35 cellular contexts compared by ENCODE assay signal in genomic region chr18:60996822-60997221, GRCh38.
"Had no signal": no experiment of that assay in that cellular context is flagged by ENCODE, and none has a peak within 500 bp of the region (broad histone marks: within the 10 kb centered on the region; RNA-seq: fewer than 3 reads in every experiment).

No MANE protein-coding gene starts in this region.

- H3K4me2 ChIP-seq: KMS-11 had no signal

- H3K27me3 ChIP-seq: MG63 had no signal

- DNase-seq: Karpas-422, Kasumi-1, MG63, MM.1S, MV-4-11, NCI-H1048, NCI-H1092, NCI-H1092 treated with DMSO at 0.1 percent for 48 hours, NCI-H1105, NCI-H1105 treated with DMSO at 0.1 percent for 48 hours, NCI-H1417, NCI-H1417 treated with DMSO at 0.1 percent for 48 hours, NCI-H1436, NCI-H1436 treated with DMSO at 0.1 percent for 48 hours, NCI-H146, NCI-H1694, NCI-H1694 treated with DMSO at 0.1 percent for 48 hours, NCI-H187, NCI-H187 treated with DMSO at 0.1 percent for 48 hours, NCI-H1930, NCI-H2029, NCI-H2029 treated with DMSO at 0.1 percent for 48 hours, NCI-H2081, NCI-H2081 treated with DMSO at 0.1 percent for 48 hours, NCI-H2107, NCI-H2171, NCI-H2171 treated with DMSO at 0.1 percent for 48 hours, NCI-H2227 treated with DMSO at 0.1 percent for 48 hours, NCI-H226, NCI-H345, NCI-H446, NCI-H446 treated with DMSO at 0.1 percent for 48 hours, NCI-H510A, NCI-H510A treated with DMSO at 0.1 percent for 48 hours had no signal

- H3K36me3 ChIP-seq: MG63 had no signal

- H3K4me3 ChIP-seq: MG63 had no signal

- H3K27ac ChIP-seq: KMS-11 had no signal

- H3K9ac ChIP-seq: KMS-11 had no signal

- H3K9me3 ChIP-seq: MG63 had no signal
